In genomic region chr4:154511990-154512389, GRCh38 we compare ENCODE assay signal across 17 cellular contexts. TPM values are rescaled to one million over a fixed set of nuclear protein-coding genes. Genes with fewer than 3 reads are reported as not detected.
DNase-seq lines count a peak whose midpoint lies in the region; ATAC-seq and TF ChIP-seq lines count a peak whose summit lies in the region.
"Had no signal": no experiment of that assay in that cellular context is flagged by ENCODE, and none has a peak within 500 bp of the region (broad histone marks: within the 10 kb centered on the region; RNA-seq: fewer than 3 reads in every experiment).

No MANE protein-coding gene starts in this region.

- H4K20me1 ChIP-seq in GM23338 (replicated peaks; ENCODE audit: insufficient read depth): no peaks in the 10 kb centered on the region

- H3K27ac ChIP-seq in GM23338 (ENCODE audit: low read depth): no peak overlapping the region
- H3K27ac ChIP-seq in effector memory CD4-positive, alpha-beta T cell (ENCODE audit: insufficient read depth, low read length, poor library complexity, severe bottlenecking): no peak overlapping the region
- H3K27ac ChIP-seq: C4-2B, GM23248 had no signal

- H3K27ac Mint-ChIP-seq in GM23338: no peak overlapping the region
- peak overlapping the region in 3 of 5 experiments; percentile 13 to 38 (median 35) for H3K27ac Mint-ChIP-seq in brain
- H3K27ac Mint-ChIP-seq in nephron: peak overlapping the region; percentile 21 to 56 (median 40)
- H3K27ac Mint-ChIP-seq: CD4-positive, alpha-beta memory T cell; HFFc6 had no signal

- no peak for TF ChIP-seq CTCF in GM23338 (conservative IDR thresholded peaks at IDR 0.05; ENCODE audit: low read depth in 2 of 2)
- TF ChIP-seq CTCF in brain (conservative IDR thresholded peaks at IDR 0.05): no peak
- no peak for TF ChIP-seq CTCF in nephron (IDR thresholded peaks at IDR 0.05; ENCODE audit: unreplicated experiment in 3 of 3)

- no peak overlapping the region for H3K4me3 ChIP-seq in GM23338
- no peak overlapping the region for H3K4me3 ChIP-seq in effector memory CD4-positive, alpha-beta T cell (ENCODE audit: insufficient read depth, low read depth, low read length, poor library complexity, severe bottlenecking)
- H3K4me3 ChIP-seq: GM12878, GM23248 had no signal

- peaks cover 13% of the 10 kb centered on the region for H3K4me1 ChIP-seq in GM23338 (ENCODE audit: insufficient read depth)
- H3K4me1 ChIP-seq in effector memory CD4-positive, alpha-beta T cell (ENCODE audit: control insufficient read depth, insufficient read depth, low read length, poor library complexity, severe bottlenecking): no peaks in the 10 kb centered on the region
- H3K4me1 ChIP-seq: BE2C had no signal

- no peak for ATAC-seq in GM23338
- ATAC-seq: GM12878, HepG2 had no signal

- H3K36me3 Mint-ChIP-seq in GM23338 (ENCODE audit: low read depth) (no peaks in the 10 kb centered on the region), brain (no peaks in the 10 kb centered on the region), nephron (ENCODE audit: low read depth) (no peaks in the 10 kb centered on the region)
- H3K36me3 Mint-ChIP-seq: CD4-positive, alpha-beta memory T cell had no signal

- H3K27me3 Mint-ChIP-seq in GM23338 (ENCODE audit: insufficient read depth, low read depth, poor library complexity) (no peaks in the 10 kb centered on the region), brain (peaks cover 17% of the 10 kb centered on the region), nephron (ENCODE audit: low read depth) (peaks cover 5% of the 10 kb centered on the region)

- no peaks in the 10 kb centered on the region for H3F3A ChIP-seq in GM23338 (replicated peaks; ENCODE audit: low read depth)

- H3K79me2 ChIP-seq in GM23338 (replicated peaks; ENCODE audit: insufficient read depth): no peaks in the 10 kb centered on the region

- no peak for DNase-seq in GM23338 (ENCODE audit: low spot score)
- DNase-seq in pons (ENCODE audit: low spot score): peak; percentile 30
- DNase-seq in NCI-H2081 (lab: John Stamatoyannopoulos, UW): no peak
- no peak for DNase-seq in effector memory CD4-positive, alpha-beta T cell
- DNase-seq in activated effector memory CD4-positive, alpha-beta T cell treated with Interleukin-2 at 50 U/mL for 16 hours: no peak
- DNase-seq: BE2C; CD4-positive, alpha-beta memory T cell; DMS79; GM23248; HCEC 1CT; HFFc6 had no signal

- peak overlapping the region; percentile 93 for H2AFZ ChIP-seq in GM23338
- H2AFZ ChIP-seq: GM23248 had no signal

- H3K4me1 Mint-ChIP-seq in GM23338 (peaks cover 26% of the 10 kb centered on the region), brain (peaks cover 34% of the 10 kb centered on the region), nephron (peaks cover 35% of the 10 kb centered on the region)
- H3K4me1 Mint-ChIP-seq: CD4-positive, alpha-beta memory T cell had no signal

- H3K27me3 ChIP-seq in GM23338 (ENCODE audit: insufficient read depth): no peaks in the 10 kb centered on the region
- H3K27me3 ChIP-seq in effector memory CD4-positive, alpha-beta T cell (replicated peaks; ENCODE audit: control insufficient read depth, insufficient read depth, low read length, poor library complexity, severe bottlenecking): peaks cover 2% of the 10 kb centered on the region
- H3K27me3 ChIP-seq: BE2C had no signal

- no peak overlapping the region for H3K4me3 Mint-ChIP-seq in GM23338
- H3K4me3 Mint-ChIP-seq in brain: no peak overlapping the region
- no peak overlapping the region for H3K4me3 Mint-ChIP-seq in nephron
- H3K4me3 Mint-ChIP-seq: CD4-positive, alpha-beta memory T cell; HFFc6 had no signal

- H3K36me3 ChIP-seq in GM23338 (ENCODE audit: insufficient read depth): no peaks in the 10 kb centered on the region
- no peaks in the 10 kb centered on the region for H3K36me3 ChIP-seq in effector memory CD4-positive, alpha-beta T cell (ENCODE audit: control insufficient read depth, insufficient read depth, low read length)
- H3K36me3 ChIP-seq: BE2C had no signal

- H3K4me2 ChIP-seq in GM23338: peak overlapping the region; percentile 29; the same call in 1 of the 2 replicates

- H3K9me3 Mint-ChIP-seq in GM23338 (peaks cover 5% of the 10 kb centered on the region; the same call in 2 of the 3 replicates), brain (no peaks in the 10 kb centered on the region), nephron (peaks cover 2% of the 10 kb centered on the region)
- H3K9me3 Mint-ChIP-seq: HFFc6 had no signal

- no peaks in the 10 kb centered on the region for H3K9me3 ChIP-seq in effector memory CD4-positive, alpha-beta T cell (ENCODE audit: control insufficient read depth, low read length)
- H3K9me3 ChIP-seq: BE2C had no signal

- H3K9me2 ChIP-seq in GM23338 (ENCODE audit: insufficient read depth): no peaks in the 10 kb centered on the region

TF ChIP-seq in GM23338, 12 proteins besides CTCF, POLR2A, EP300 and RAD21 (continues in another document):
- TF ChIP-seq JUNB (IDR thresholded peaks at IDR 0.05; ENCODE audit: unreplicated experiment) (no peak), EZH2phosphoT487 (IDR thresholded peaks at IDR 0.05; ENCODE audit: unreplicated experiment) (no peak), REST (IDR thresholded peaks at IDR 0.05; ENCODE audit: unreplicated experiment) (no peak), EZH2 (IDR thresholded peaks at IDR 0.05; ENCODE audit: low read depth, unreplicated experiment) (no peak), ZNF114 (CRISPR knock-in tag; IDR thresholded peaks at IDR 0.05) (no peak)

RNA-seq across cellular contexts. Expression of gene DCHS2, which starts 20.4 kb away (rescaled TPM):
- 6.3 and 7.6 TPM in 2 replicates for total RNA-seq in GM23338 (2014; rRNA removed; shearing (Covaris generic))
- 0.21 and 0.42 TPM in 2 replicates for polyA plus RNA-seq in GM23338 (2016; fragmentation: Nextera tagmentation; extraction: Ambion mirVana)
- 0.41 TPM for polyA plus RNA-seq in brain (ENCODE audit: insufficient read depth, low read depth, low replicate concordance)
- total RNA-seq: G401, GM23248, HepG2, HFFc6 had no signal
- polyA plus RNA-seq: GM23248 had no signal

RNA-seq across cellular contexts. Expression of gene PLRG1, which starts 38.2 kb away (rescaled TPM):
- 74.2 and 82.7 TPM in 2 replicates for total RNA-seq in GM23338 (2014; rRNA removed; shearing (Covaris generic))
- polyA plus RNA-seq in GM23338 (2016; fragmentation: Nextera tagmentation; extraction: Ambion mirVana): 73.3 and 77.3 TPM in 2 replicates
- 21.8 TPM for polyA plus RNA-seq in brain (ENCODE audit: insufficient read depth, low read depth, low replicate concordance)

RNA-seq across cellular contexts. Expression of gene FGB, which starts 50.8 kb away (rescaled TPM):
- total RNA-seq in GM23338 (2014; rRNA removed; shearing (Covaris generic)): not detected in 2 replicates
- not detected in 2 replicates for polyA plus RNA-seq in GM23338 (2016; fragmentation: Nextera tagmentation; extraction: Ambion mirVana)
- polyA plus RNA-seq in brain (ENCODE audit: insufficient read depth, low read depth, low replicate concordance): 2.1 TPM
- total RNA-seq: CD4-positive, alpha-beta memory T cell; G401; GM23248; HFFc6 had no signal
- polyA plus RNA-seq: CD4-positive, alpha-beta memory T cell; GM23248 had no signal
